Comparison of ENCODE assay signal across 8 cellular contexts in genomic region chr12:389138-390096, GRCh38. TPM values are rescaled to one million over a fixed set of nuclear protein-coding genes. Genes with fewer than 3 reads are reported as not detected.
A peak's percentile ranks its signal among the peaks of the same experiment; 100 is the strongest.
DNase-seq lines count a peak whose midpoint lies in the region; TF ChIP-seq lines count a peak whose summit lies in the region.

Gene KDM5A, minus strand, starts transcription at chr12:389320. Its CDS starts 229 bp downstream, at chr12:389091.

- H3K9me3 ChIP-seq in ES-I3 (ENCODE audit: control insufficient read depth, insufficient read depth, low read length): no peaks in the 10 kb centered on the region
- no peaks in the 10 kb centered on the region for H3K9me3 ChIP-seq in HAP-1
- H3K9me3 ChIP-seq in ovary: no peaks in the 10 kb centered on the region
- H3K9me3 ChIP-seq in tibial artery: no peaks in the 10 kb centered on the region

- peak within 1 kb of the TSS; percentile 60 for H3K9ac ChIP-seq in ES-I3 (ENCODE audit: low read depth, low read length)

- H3K36me3 ChIP-seq in ES-I3 (ENCODE audit: insufficient read depth, low read length) (no peaks in the 10 kb centered on the region; the same call in 1 of the 2 replicates), HAP-1 (replicated peaks) (peaks cover 6% of the 10 kb centered on the region), ovary (no peaks in the 10 kb centered on the region), tibial artery (peaks cover 4 to 6% (median 5%) of the 10 kb centered on the region in 3 donors)

- H3K27ac ChIP-seq in ovary (peak within 1 kb of the TSS; percentile 48 to 79), tibial artery (peak within 1 kb of the TSS; percentile 84)

- H3K4me1 ChIP-seq in ES-I3 (ENCODE audit: insufficient read depth, low read length) (peaks cover 7% of the 10 kb centered on the region; the same call in 1 of the 2 replicates), HAP-1 (peaks cover 6% of the 10 kb centered on the region; the same call in 1 of the 2 replicates), ovary (ENCODE audit: insufficient read depth) (no peaks in the 10 kb centered on the region), tibial artery (peaks cover 0 to 37% (median 20%) of the 10 kb centered on the region in 4 donors)

- TF ChIP-seq CTCF in ovary (IDR thresholded peaks at IDR 0.05) (peak in 2 of 3 donors; percentile 12 to 21), tibial artery (IDR thresholded peaks at IDR 0.05) (peak in 1 of 2 experiments; percentile 6)

- intact Hi-C loops in ovary (cut with DNase I): no loop called here
- intact Hi-C loops in tibial artery (cut with DNase I; ENCODE audit: low total_unique reads): no loop called here

- TF ChIP-seq EP300 in ovary (IDR thresholded peaks at IDR 0.05): peak; percentile 56

- H3K4me3 ChIP-seq in HAP-1: peak within 1 kb of the TSS; percentile 92
- H3K4me3 ChIP-seq in ovary: peak within 1 kb of the TSS; percentile 81
- H3K4me3 ChIP-seq in tibial artery: peak within 1 kb of the TSS; percentile 65 to 85

- DNase-seq in HAP-1 (ENCODE audit: low spot score in 2 of 2) (peak; percentile 89 to 91), NCI-H226 (peak; percentile 89), globus pallidus (ENCODE audit: low spot score) (peak; percentile 92), ovary (peak; percentile 88 to 93 (median 91)), tibial artery (peak; percentile 81 to 94), NK-92 (lab: John Stamatoyannopoulos, UW; ENCODE audit: unreplicated experiment) (no peak)
- DNase-seq in activated effector memory CD4-positive, alpha-beta T cell treated with Interleukin-2 at 50 U/mL for 16 hours: peak; percentile 84

- H3K27me3 ChIP-seq in HAP-1 (ENCODE audit: low read depth): no peaks in the 10 kb centered on the region
- no peaks in the 10 kb centered on the region for H3K27me3 ChIP-seq in ovary
- H3K27me3 ChIP-seq in tibial artery: no peaks in the 10 kb centered on the region

- peak; percentile 53 for TF ChIP-seq POLR2A in ovary (IDR thresholded peaks at IDR 0.05)

- 1% methylated on average over 53 of the region's 53 CpGs for WGBS in ovary, 3 donors

- in situ Hi-C loops in HAP-1 (cut with MboI; ENCODE audit: low sequenced_read_pairs): no loop called here

RNA-seq across cellular contexts. Expression of gene KDM5A, which starts in this region (rescaled TPM):
- total RNA-seq in ovary: 10 to 100 TPM; 44.5 to 69.9 (median 62.0) TPM
- polyA plus RNA-seq in ovary: 10 to 100 TPM; 11.6 to 21.9 TPM
